Comparison of ENCODE assay signal across 9 cellular contexts in genomic region chr3:74614133-74614967, GRCh38. TPM values are rescaled to one million over a fixed set of nuclear protein-coding genes. Genes with fewer than 3 reads are reported as not detected.
DNase-seq lines count a peak whose midpoint lies in the region; ATAC-seq and TF ChIP-seq lines count a peak whose summit lies in the region.
"Had no signal": no experiment of that assay in that cellular context is flagged by ENCODE, and none has a peak within 500 bp of the region (broad histone marks: within the 10 kb centered on the region; RNA-seq: fewer than 3 reads in every experiment).

TSS of gene CNTN3 (minus strand) at chr3:74614659. CDS start at chr3:74521112, 93,547 bp downstream.

- H3K4me3 ChIP-seq in Peyer's patch (peak within 1 kb of the TSS in 3 of 4 donors; percentile 14 to 66 (median 54)), ovary (peak within 1 kb of the TSS; percentile 33)

- H3K27me3 ChIP-seq in Peyer's patch (no peaks in the 10 kb centered on the region), ovary (no peaks in the 10 kb centered on the region)

- H3K36me3 ChIP-seq in Peyer's patch = no peaks in the 10 kb centered on the region
- no peaks in the 10 kb centered on the region for H3K36me3 ChIP-seq in ovary

- WGBS in ovary, 3 donors = 1 to 5% (median 2%) methylated on average over 48 to 106 of the region's 107 CpGs

- no peaks in the 10 kb centered on the region for H3K9me3 ChIP-seq in Peyer's patch
- no peaks in the 10 kb centered on the region for H3K9me3 ChIP-seq in ovary

- no peak for TF ChIP-seq EP300 in ovary (IDR thresholded peaks at IDR 0.05)

- TF ChIP-seq POLR2A in Peyer's patch (IDR thresholded peaks at IDR 0.05) (no peak), ovary (IDR thresholded peaks at IDR 0.05) (no peak)

- no peak for TF ChIP-seq CTCF in Peyer's patch (IDR thresholded peaks at IDR 0.05)
- no peak for TF ChIP-seq CTCF in ovary (IDR thresholded peaks at IDR 0.05)

- peak; percentile 35 for DNase-seq in Ammon's horn (ENCODE audit: low spot score)
- DNase-seq in Peyer's patch = peak in 1 of 3 donors; percentile 66
- peak; percentile 51 for DNase-seq in Right ventricle myocardium superior
- DNase-seq in ovary = peak in 4 of 5 donors; percentile 16 to 50 (median 30)
- no peak for DNase-seq in hippocampal formation (lab: John Stamatoyannopoulos, UW)
- DNase-seq in activated T-cell treated with anti-CD3 and anti-CD28 coated beads, Interleukin-2, amount 50 U/mL, for 48 hours = no peak
- no peak for DNase-seq in activated CD8-positive, alpha-beta memory T cell treated with anti-CD3 and anti-CD28 coated beads, Interleukin-2, amount 50 U/mL, for 4 hours

- H3K27ac ChIP-seq in Peyer's patch = no peak within 1 kb of the TSS
- H3K27ac ChIP-seq in ovary = no peak within 1 kb of the TSS

- peak; percentile 78 for ATAC-seq in Right ventricle myocardium superior (ENCODE audit: poor library complexity)
- ATAC-seq in HG03159 (IDR thresholded peaks at IDR 0.05; ENCODE audit: unreplicated experiment) = no peak

- H3K4me1 ChIP-seq in Peyer's patch = no peaks in the 10 kb centered on the region
- no peaks in the 10 kb centered on the region for H3K4me1 ChIP-seq in ovary (ENCODE audit: insufficient read depth)

- intact Hi-C loops in Right ventricle myocardium superior (cut with DNase I) (no loop called here), ovary (cut with DNase I) (no loop called here)

RNA-seq across cellular contexts. Expression of gene CNTN3, which starts in this region (rescaled TPM):
- 1 to 10 TPM; 1.6 to 9.4 (median 4.1) TPM for total RNA-seq in Peyer's patch
- 2.2 TPM for total RNA-seq in Right ventricle myocardium superior
- 10 to 100 TPM in 1 of 7 donors, 1 to 10 TPM in 5, under 1 TPM in 1; 0.68 to 12.6 (median 2.7) TPM for total RNA-seq in ovary
- polyA plus RNA-seq in ovary = 1 to 10 TPM; 1.3 to 2.2 TPM
- total RNA-seq: glomerular endothelial cell had no signal

Comparison
In these comparisons a context has a peak if more than half of its experiments do, and no peak if none do; other contexts are left out.
1. DNase-seq: peak in Ammon's horn (single experiment), Right ventricle myocardium superior (single experiment) and ovary (4 of 5); none in hippocampal formation (0 of 2), activated T-cell treated with anti-CD3 and anti-CD28 coated beads, Interleukin-2, amount 50 U/mL, for 48 hours (0 of 2) and activated CD8-positive, alpha-beta memory T cell treated with anti-CD3 and anti-CD28 coated beads, Interleukin-2, amount 50 U/mL, for 4 hours (single experiment).